9 cellular contexts compared by ENCODE assay signal in the genomic region with DNA sequence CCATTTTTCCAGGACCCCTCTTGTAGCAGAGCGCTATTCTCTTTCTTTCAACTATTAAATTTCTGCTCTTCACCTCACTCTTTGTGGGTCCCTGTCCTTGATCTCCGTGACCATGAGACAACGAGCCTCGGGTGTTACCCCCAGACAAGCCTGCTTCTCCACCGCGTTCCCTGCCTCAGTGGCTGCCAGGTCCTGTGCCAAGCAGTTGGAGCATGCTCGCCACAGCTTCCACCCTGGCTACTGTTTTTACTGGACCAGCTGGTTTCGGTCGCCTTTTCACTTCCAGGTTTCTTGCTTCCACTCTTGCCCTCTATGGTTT. TPM values are rescaled to one million over a fixed set of nuclear protein-coding genes. Genes with fewer than 3 reads are reported as not detected.
DNase-seq lines count a peak whose midpoint lies in the region; FAIRE-seq and TF ChIP-seq lines count a peak whose summit lies in the region.
"Had no signal": no experiment of that assay in that cellular context is flagged by ENCODE, and none has a peak within 500 bp of the region (broad histone marks: within the 10 kb centered on the region; RNA-seq: fewer than 3 reads in every experiment).

No MANE protein-coding gene starts in this region.

- FAIRE-seq in keratinocyte (lab: Jason Lieb, UNC): no peak

- TF ChIP-seq CTCF in Loucy (conservative IDR thresholded peaks at IDR 0.05; ENCODE audit: low read length) (no peak), choroid plexus epithelial cell (conservative IDR thresholded peaks at IDR 0.05; ENCODE audit: low read depth, low read length) (no peak), keratinocyte (optimal IDR thresholded peaks at IDR 0.05 in 1 of 3, IDR thresholded peaks at IDR 0.05 in 1 of 3, conservative IDR thresholded peaks at IDR 0.05 in 1 of 3; ENCODE audit: extremely low read depth in 1 of 3, insufficient read depth in 2 of 3, low read length in 3 of 3) (no peak), stomach (IDR thresholded peaks at IDR 0.05) (no peak)

- H2AFZ ChIP-seq in Loucy (ENCODE audit: low read length) (no peak overlapping the region), keratinocyte (ENCODE audit: control insufficient read depth, low read length) (peak overlapping the region; percentile 75)

- dilution Hi-C loops in keratinocyte (cut with MboI; ENCODE audit: extremely low pct_ligation_motif_present, low sequenced_read_pairs): no loop called here

- H3K9ac ChIP-seq in Loucy (ENCODE audit: low read depth, low read length, poor library complexity, severe bottlenecking) (no peak overlapping the region), keratinocyte (ENCODE audit: control insufficient read depth, extremely low read depth, insufficient read depth, low read length) (peak overlapping the region; percentile 90)

- no peaks in the 10 kb centered on the region for H3K9me1 ChIP-seq in keratinocyte (ENCODE audit: control insufficient read depth, extremely low read depth, insufficient read depth, low read length)

- no peaks in the 10 kb centered on the region for H3K9me3 ChIP-seq in Loucy (ENCODE audit: insufficient read depth, low read depth, low read length)
- no peaks in the 10 kb centered on the region for H3K9me3 ChIP-seq in keratinocyte (ENCODE audit: control insufficient read depth, low read depth, low read length)
- no peaks in the 10 kb centered on the region for H3K9me3 ChIP-seq in stomach

- no peaks in the 10 kb centered on the region for H3K9me2 ChIP-seq in Loucy (replicated peaks; ENCODE audit: low read depth, low read length)

- H3K36me3 ChIP-seq in Loucy (ENCODE audit: insufficient read depth, low read length): peaks cover 10% of the 10 kb centered on the region; the same call in 1 of the 2 replicates
- peaks cover 7 to 8% of the 10 kb centered on the region in 2 experiments for H3K36me3 ChIP-seq in keratinocyte (ENCODE audit: control insufficient read depth in 2 of 2, extremely low read depth in 1 of 2, insufficient read depth in 2 of 2, low read length in 2 of 2)
- peaks cover 0 to 30% (median 24%) of the 10 kb centered on the region in 4 donors for H3K36me3 ChIP-seq in stomach

- H3K4me3 ChIP-seq in Loucy (ENCODE audit: low read length, poor library complexity, severe bottlenecking) (no peak overlapping the region), choroid plexus epithelial cell (ENCODE audit: low read depth, low read length) (peak overlapping the region; percentile 66), keratinocyte (ENCODE audit: control insufficient read depth in 2 of 3, extremely low read depth in 1 of 3, insufficient read depth in 2 of 3, low read depth in 1 of 3, low read length in 3 of 3) (peak overlapping the region; percentile 47 to 85 (median 79)), stomach (peak overlapping the region; percentile 30 to 43 (median 36))

- TF ChIP-seq POLR2A in stomach (IDR thresholded peaks at IDR 0.05): no peak

- H3K4me1 ChIP-seq in Loucy (ENCODE audit: insufficient read depth, low read length, poor library complexity, severe bottlenecking) (peaks cover 36% of the 10 kb centered on the region), keratinocyte (ENCODE audit: control insufficient read depth, extremely low read depth, insufficient read depth, low read length) (peaks cover 10% of the 10 kb centered on the region), stomach (peaks cover 27 to 77% (median 61%) of the 10 kb centered on the region in 4 donors)

- intact Hi-C loops in stomach (cut with DNase I; ENCODE audit: low total_unique reads) (loop anchor here (5.0 kb wide), 1 partner anchor 166 kb away; no protein-coding TSS in a partner anchor), posterior vena cava (cut with DNase I) (no loop called here)

- DNase-seq in choroid plexus epithelial cell (ENCODE audit: low read depth) (no peak), keratinocyte (ENCODE audit: low read depth, low spot score) (no peak), stomach (no peak), HK-2 (ENCODE audit: unreplicated experiment) (no peak), posterior vena cava (ENCODE audit: low spot score) (no peak)
- DNase-seq in central memory CD4-positive, alpha-beta T cell: no peak
- no peak for DNase-seq in stimulated activated CD4-positive, alpha-beta T cell treated with anti-CD3 and anti-CD28 coated beads, Interleukin-12 subunit alpha, Interleukin-12 subunit beta, amount 100 ng/mL, for 4 hours
- DNase-seq: NCI-H1417 had no signal

- 29 to 43% (median 40%) methylated on average over 9 of the region's 9 CpGs for WGBS in stomach, 5 donors

- H3K4me2 ChIP-seq in Loucy (ENCODE audit: low read depth, low read length, poor library complexity, severe bottlenecking) (peak overlapping the region; percentile 90), keratinocyte (ENCODE audit: control insufficient read depth, extremely low read depth, insufficient read depth, low read depth, low read length) (peak overlapping the region; percentile 94)

- TF ChIP-seq EP300 in stomach (IDR thresholded peaks at IDR 0.05): no peak

- H3K27me3 ChIP-seq in Loucy (ENCODE audit: insufficient read depth, low read length, poor library complexity, severe bottlenecking) (no peaks in the 10 kb centered on the region), keratinocyte (ENCODE audit: control insufficient read depth, extremely low read depth, insufficient read depth, low read length) (no peaks in the 10 kb centered on the region), stomach (no peaks in the 10 kb centered on the region)

- peaks cover 61% of the 10 kb centered on the region for H3K79me2 ChIP-seq in Loucy (ENCODE audit: insufficient read depth, low read length)
- peaks cover 48% of the 10 kb centered on the region for H3K79me2 ChIP-seq in keratinocyte (ENCODE audit: control insufficient read depth, insufficient read depth, low read length)

- H3F3A ChIP-seq in Loucy (ENCODE audit: low read depth): no peaks in the 10 kb centered on the region

- peaks cover 59% of the 10 kb centered on the region for H4K20me1 ChIP-seq in Loucy (ENCODE audit: insufficient read depth, low read length, poor library complexity, severe bottlenecking)
- H4K20me1 ChIP-seq in keratinocyte (ENCODE audit: control insufficient read depth, extremely low read depth, insufficient read depth, low read length): peaks cover 4% of the 10 kb centered on the region

- peak overlapping the region; percentile 91 for H3K27ac ChIP-seq in keratinocyte (ENCODE audit: control insufficient read depth, insufficient read depth, low read length)
- peak overlapping the region; percentile 63 to 78 (median 75) for H3K27ac ChIP-seq in stomach

RNA-seq across cellular contexts. Expression of a gene that starts 5.7 kb away (rescaled TPM):
- polyA plus RNA-seq in keratinocyte (10.4 to 15.9 TPM (median 14.6 TPM) in 3 replicates), stomach (10 to 100 TPM in 2 of 3 donors, 1 to 10 TPM in 1; 7.8 to 14.2 (median 11.7) TPM)
- 3.6 TPM for polyA plus RNA-seq in keratinocyte (2011; ENCODE audit: low read depth)
- polyA plus RNA-seq in keratinocyte (2011; cell fraction: cytosol; rRNA removed): 9.5 and 16.7 TPM in 2 replicates
- 8.5 TPM in 2 replicates for polyA plus RNA-seq in keratinocyte (2011; cell fraction: nucleus; rRNA removed)
- 8.4 and 11.6 TPM in 2 replicates for polyA plus RNA-seq in keratinocyte (2012; ENCODE audit: low replicate concordance)
- 4.8 to 7.7 TPM (median 6.6 TPM) in 3 replicates for polyA minus RNA-seq in keratinocyte
- polyA minus RNA-seq in keratinocyte (2011; cell fraction: cytosol; rRNA and poly(A)+ RNA removed): 13.8 TPM
- polyA minus RNA-seq in keratinocyte (2011; cell fraction: nucleus; rRNA and poly(A)+ RNA removed): 3.7 and 5.0 TPM in 2 replicates
- total RNA-seq in stomach (10 to 100 TPM in 3 of 5 donors, 1 to 10 TPM in 2; 1.8 to 64.3 (median 14.1) TPM), posterior vena cava (10 to 100 TPM in 1 of 2 donors, 1 to 10 TPM in 1; 9.5 to 12.4 TPM)

RNA-seq across cellular contexts. Expression of a gene that starts 25.9 kb away (rescaled TPM):
- polyA plus RNA-seq in keratinocyte (not detected in 3 replicates), stomach (10 to 100 TPM in 2 of 3 donors, 1 to 10 TPM in 1; 8.5 to 13.3 (median 10.5) TPM)
- polyA plus RNA-seq in keratinocyte (2011; ENCODE audit: low read depth): not detected
- not detected in 2 replicates for polyA plus RNA-seq in keratinocyte (2011; cell fraction: cytosol; rRNA removed)
- polyA plus RNA-seq in keratinocyte (2011; cell fraction: nucleus; rRNA removed): not detected in 2 replicates
- polyA plus RNA-seq in keratinocyte (2012; ENCODE audit: low replicate concordance): not detected in 2 replicates
- polyA minus RNA-seq in keratinocyte: not detected in 3 replicates
- not detected for polyA minus RNA-seq in keratinocyte (2011; cell fraction: cytosol; rRNA and poly(A)+ RNA removed)
- polyA minus RNA-seq in keratinocyte (2011; cell fraction: nucleus; rRNA and poly(A)+ RNA removed): not detected in 2 replicates
- total RNA-seq in stomach (10 to 100 TPM; 13.4 to 66.1 (median 35.0) TPM), posterior vena cava (10 to 100 TPM; 14.2 to 19.2 TPM)

RNA-seq across cellular contexts. Expression of a gene that starts 32.3 kb away (rescaled TPM):
- 3.8 to 4.5 TPM (median 3.9 TPM) in 3 replicates for polyA plus RNA-seq in keratinocyte
- polyA plus RNA-seq in keratinocyte (2011; ENCODE audit: low read depth): 3.1 TPM
- polyA plus RNA-seq in keratinocyte (2011; cell fraction: cytosol; rRNA removed): 3.7 and 4.3 TPM in 2 replicates
- 6.5 and 7.8 TPM in 2 replicates for polyA plus RNA-seq in keratinocyte (2011; cell fraction: nucleus; rRNA removed)
- polyA plus RNA-seq in keratinocyte (2012; ENCODE audit: low replicate concordance): 3.9 and 4.3 TPM in 2 replicates
- polyA minus RNA-seq in keratinocyte: 5.1 to 19.8 TPM (median 6.0 TPM) in 3 replicates
- polyA minus RNA-seq in keratinocyte (2011; cell fraction: cytosol; rRNA and poly(A)+ RNA removed): 4.0 TPM
- polyA minus RNA-seq in keratinocyte (2011; cell fraction: nucleus; rRNA and poly(A)+ RNA removed): 3.7 and 6.4 TPM in 2 replicates
- 1 to 10 TPM in 3 of 5 donors, not detected in 2; 1.8 to 6.6 (median 3.8) TPM for total RNA-seq in stomach
- polyA plus RNA-seq in stomach: 1 to 10 TPM in 1 of 3 donors, under 1 TPM in 2; 0.61 to 1.1 (median 0.62) TPM
- total RNA-seq in posterior vena cava: 1 to 10 TPM; 1.7 to 2.3 TPM
